12 cellular contexts compared by ENCODE assay signal in genomic region chr14:99201351-99202073, GRCh38.
DNase-seq lines count a peak whose midpoint lies in the region; ATAC-seq and TF ChIP-seq lines count a peak whose summit lies in the region.
"Had no signal": no experiment of that assay in that cellular context is flagged by ENCODE, and none has a peak within 500 bp of the region (broad histone marks: within the 10 kb centered on the region; RNA-seq: fewer than 3 reads in every experiment).

No MANE protein-coding gene starts in this region.

- TF ChIP-seq CTCF in CD14-positive monocyte (IDR thresholded peaks at IDR 0.05) (no peak), Peyer's patch (IDR thresholded peaks at IDR 0.05) (no peak)
- no peak for TF ChIP-seq CTCF in CD8-positive, alpha-beta T cell (IDR thresholded peaks at IDR 0.05)

- H3K27ac ChIP-seq in CD8-positive, alpha-beta T cell (ENCODE audit: low read depth, low read length), result peak overlapping the region; percentile 45
- H3K27ac ChIP-seq in Peyer's patch, result no peak overlapping the region
- H3K27ac ChIP-seq: esophagus muscularis mucosa had no signal

- H3K4me3 ChIP-seq in CD8-positive, alpha-beta T cell (ENCODE audit: low read depth, low read length), result peak overlapping the region; percentile 33
- no peak overlapping the region for H3K4me3 ChIP-seq in Peyer's patch
- H3K4me3 ChIP-seq: esophagus muscularis mucosa had no signal

- no peaks in the 10 kb centered on the region for H3K9me3 ChIP-seq in CD8-positive, alpha-beta T cell (ENCODE audit: low read length)
- no peaks in the 10 kb centered on the region for H3K9me3 ChIP-seq in Peyer's patch
- H3K9me3 ChIP-seq: esophagus muscularis mucosa, SK-N-SH had no signal

- peak; percentile 37 for ATAC-seq in CD8-positive, alpha-beta T cell
- ATAC-seq in effector memory CD8-positive, alpha-beta T cell (replicated peaks), result peak; percentile 28
- ATAC-seq in GM18520 (IDR thresholded peaks at IDR 0.05; ENCODE audit: unreplicated experiment), result no peak
- no peak for ATAC-seq in GM18861 (IDR thresholded peaks at IDR 0.05; ENCODE audit: unreplicated experiment)

- H3K27me3 ChIP-seq in CD8-positive, alpha-beta T cell (ENCODE audit: insufficient read depth, low read length), result no peaks in the 10 kb centered on the region
- no peaks in the 10 kb centered on the region for H3K27me3 ChIP-seq in Peyer's patch

- H3K27me3 Mint-ChIP-seq in CD14-positive monocyte (ENCODE audit: low read depth in 3 of 3), result peaks cover 6 to 16% (median 7%) of the 10 kb centered on the region in 3 donors
- no peaks in the 10 kb centered on the region for H3K27me3 Mint-ChIP-seq in CD8-positive, alpha-beta T cell (ENCODE audit: low read depth)
- no peaks in the 10 kb centered on the region for H3K27me3 Mint-ChIP-seq in effector memory CD8-positive, alpha-beta T cell

- CTCF ChIA-PET in CD8-positive, alpha-beta T cell (lab: Charles Lee), result interaction anchor here (0.8 to 12.2 kb wide), 5 partner anchors 13 to 63 kb away, joined by 3 to 120 read pairs (median 4); no protein-coding TSS in a partner anchor

- peaks cover 0 to 2% (median 0%) of the 10 kb centered on the region in 7 donors for H3K9me3 Mint-ChIP-seq in CD14-positive monocyte
- no peaks in the 10 kb centered on the region for H3K9me3 Mint-ChIP-seq in CD8-positive, alpha-beta T cell
- no peaks in the 10 kb centered on the region for H3K9me3 Mint-ChIP-seq in effector memory CD8-positive, alpha-beta T cell
- H3K9me3 Mint-ChIP-seq: activated B cell treated with CpG ODN at 0.5 μM for 24 hours had no signal

- peak overlapping the region in 1 of 2 donors; percentile 11 for H3K4me3 Mint-ChIP-seq in CD14-positive monocyte
- peak overlapping the region; percentile 65 for H3K4me3 Mint-ChIP-seq in CD8-positive, alpha-beta T cell
- H3K4me3 Mint-ChIP-seq in effector memory CD8-positive, alpha-beta T cell, result peak overlapping the region; percentile 79 to 82
- H3K4me3 Mint-ChIP-seq: activated B cell treated with CpG ODN at 0.5 μM for 24 hours had no signal

- POLR2A ChIA-PET in CD8-positive, alpha-beta T cell (lab: Charles Lee), result interaction anchor here (0.6 to 63.2 kb wide), 5 partner anchors 11 to 142 kb away, joined by 3 to 2179 read pairs (median 3); partner anchors contain the start of gene BCL11B

- DNase-seq in CD14-positive monocyte (ENCODE audit: low spot score), result peak; percentile 16
- DNase-seq in CD8-positive, alpha-beta T cell, result peak in 1 of 7 experiments; percentile 54
- peak; percentile 30 to 40 for DNase-seq in activated CD4-positive, alpha-beta T cell treated with anti-CD3 and anti-CD28 coated beads, Interleukin-2, amount 50 U/mL, for 4 hours
- DNase-seq in effector memory CD8-positive, alpha-beta T cell, result no peak
- DNase-seq in Peyer's patch, result no peak
- DNase-seq: activated B cell treated with CpG ODN at 0.5 μM for 24 hours, hypothalamus, NCI-H2171, SK-N-SH had no signal

- no peaks in the 10 kb centered on the region for H3K36me3 Mint-ChIP-seq in CD14-positive monocyte
- peaks cover 91% of the 10 kb centered on the region for H3K36me3 Mint-ChIP-seq in CD8-positive, alpha-beta T cell
- H3K36me3 Mint-ChIP-seq in effector memory CD8-positive, alpha-beta T cell (ENCODE audit: insufficient read depth), result peaks cover 90% of the 10 kb centered on the region

- no peaks in the 10 kb centered on the region for H3K4me1 Mint-ChIP-seq in CD14-positive monocyte
- H3K4me1 Mint-ChIP-seq in CD8-positive, alpha-beta T cell (ENCODE audit: low read depth), result peaks cover 100% of the 10 kb centered on the region
- H3K4me1 Mint-ChIP-seq in effector memory CD8-positive, alpha-beta T cell (ENCODE audit: low read depth in 2 of 2), result peaks cover 86% of the 10 kb centered on the region in 2 donors
- H3K4me1 Mint-ChIP-seq: activated B cell treated with CpG ODN at 0.5 μM for 24 hours had no signal

- H3K27ac Mint-ChIP-seq in CD14-positive monocyte, result no peak overlapping the region
- peak overlapping the region; percentile 99 for H3K27ac Mint-ChIP-seq in CD8-positive, alpha-beta T cell
- peak overlapping the region; percentile 93 to 99 for H3K27ac Mint-ChIP-seq in effector memory CD8-positive, alpha-beta T cell
- H3K27ac Mint-ChIP-seq: activated B cell treated with CpG ODN at 0.5 μM for 24 hours had no signal

- H3K4me1 ChIP-seq in CD8-positive, alpha-beta T cell (ENCODE audit: insufficient read depth, low read length), result peaks cover 100% of the 10 kb centered on the region
- no peaks in the 10 kb centered on the region for H3K4me1 ChIP-seq in Peyer's patch
- H3K4me1 ChIP-seq: esophagus muscularis mucosa had no signal

- intact Hi-C loops in CD14-positive monocyte (cut with micrococcal nuclease), result no loop called here
- intact Hi-C loops in CD8-positive, alpha-beta T cell (cut with DNase I, micrococcal nuclease), result loop anchor here in 1 of 2 experiments (1.0 kb wide), 1 partner anchor 8 kb away; no protein-coding TSS in a partner anchor

- H3K36me3 ChIP-seq in CD8-positive, alpha-beta T cell (ENCODE audit: insufficient read depth, low read length), result peaks cover 49% of the 10 kb centered on the region
- H3K36me3 ChIP-seq in Peyer's patch, result no peaks in the 10 kb centered on the region
- H3K36me3 ChIP-seq: esophagus muscularis mucosa had no signal

- TF ChIP-seq POLR2A in Peyer's patch (IDR thresholded peaks at IDR 0.05), result no peak

Comparison
In these comparisons a context has a peak if more than half of its experiments do, and no peak if none do; other contexts are left out.
1. DNase-seq: peak in CD14-positive monocyte (single experiment) and activated CD4-positive, alpha-beta T cell treated with anti-CD3 and anti-CD28 coated beads, Interleukin-2, amount 50 U/mL, for 4 hours (2 of 2); none in effector memory CD8-positive, alpha-beta T cell (0 of 3) and Peyer's patch (0 of 3).
2. H3K27ac Mint-ChIP-seq: peak in CD8-positive, alpha-beta T cell (single experiment) and effector memory CD8-positive, alpha-beta T cell (2 of 2); none in CD14-positive monocyte (0 of 7).
3. ATAC-seq: peak in CD8-positive, alpha-beta T cell (single experiment) and effector memory CD8-positive, alpha-beta T cell (single experiment); none in GM18520 (single experiment) and GM18861 (single experiment).